Comparison of ENCODE assay signal across 18 cellular contexts in genomic region chr16:897701-898100, GRCh38.
DNase-seq lines count a peak whose midpoint lies in the region; ATAC-seq and TF ChIP-seq lines count a peak whose summit lies in the region.
"Had no signal": no experiment of that assay in that cellular context is flagged by ENCODE, and none has a peak within 500 bp of the region (broad histone marks: within the 10 kb centered on the region; RNA-seq: fewer than 3 reads in every experiment).

No MANE protein-coding gene starts in this region.

- H3K4me2 ChIP-seq in BLaER1 = peak overlapping the region; percentile 96
- H3K4me2 ChIP-seq: GM23338 had no signal

- ATAC-seq in psoas muscle = no peak
- no peak for ATAC-seq in GM21447 (IDR thresholded peaks at IDR 0.05; ENCODE audit: unreplicated experiment)
- ATAC-seq: HCT116, HepG2 had no signal

- H3K9ac ChIP-seq in BLaER1 = peak overlapping the region; percentile 61; the same call in 1 of the 2 replicates

- peak overlapping the region; percentile 20; the same call in 1 of the 2 replicates for H3K4me3 ChIP-seq in BLaER1
- no peak overlapping the region for H3K4me3 ChIP-seq in dorsolateral prefrontal cortex
- no peak overlapping the region for H3K4me3 ChIP-seq in psoas muscle
- H3K4me3 ChIP-seq: GM23338 had no signal

- no peak for DNase-seq in dorsolateral prefrontal cortex
- DNase-seq in psoas muscle = peak; percentile 2 to 9
- no peak for DNase-seq in DMS114 treated with DMSO at 0.1 percent for 48 hours (lab: John Stamatoyannopoulos, UW; ENCODE audit: unreplicated experiment)
- DNase-seq in midbrain (lab: John Stamatoyannopoulos, UW) = no peak
- DNase-seq in amygdala (lab: John Stamatoyannopoulos, UW) = no peak
- DNase-seq: 8988T; CD4-positive, CD25-positive, alpha-beta regulatory T cell; COR-L47; DMS 273 treated with DMSO at 0.1 percent for 48 hours; DMS79; GDM1; HFFc6 had no signal

- H3K4me1 ChIP-seq in BLaER1 (peaks cover 43% of the 10 kb centered on the region), psoas muscle (no peaks in the 10 kb centered on the region)

- no peak for TF ChIP-seq CTCF in dorsolateral prefrontal cortex (IDR thresholded peaks at IDR 0.05 in 54 of 56, conservative IDR thresholded peaks at IDR 0.05 in 2 of 56; ENCODE audit: low read depth in 1 of 56, partially characterized antibody in 56 of 56)
- TF ChIP-seq CTCF in psoas muscle (IDR thresholded peaks at IDR 0.05) = no peak

- H3K36me3 ChIP-seq in BLaER1 (peaks cover 5% of the 10 kb centered on the region; the same call in 1 of the 2 replicates), psoas muscle (ENCODE audit: insufficient read depth in 1 of 2, low read depth in 1 of 2) (no peaks in the 10 kb centered on the region)

- 52 to 75% (median 53%) methylated on average over 14 of the region's 14 CpGs for WGBS in psoas muscle, 3 donors

- peaks cover 10% of the 10 kb centered on the region for H4K20me1 ChIP-seq in BLaER1

- intact Hi-C loops in dorsolateral prefrontal cortex (cut with DNase I) (no loop called here), psoas muscle (cut with DNase I) (no loop called here)

- H3K27me3 ChIP-seq in BLaER1 (no peaks in the 10 kb centered on the region), dorsolateral prefrontal cortex (no peaks in the 10 kb centered on the region), psoas muscle (ENCODE audit: insufficient read depth in 3 of 3, low read length in 2 of 3) (no peaks in the 10 kb centered on the region)

- H3K27ac ChIP-seq in BLaER1 = peak overlapping the region; percentile 75
- H3K27ac ChIP-seq in angular gyrus (ENCODE audit: low read depth, low read length) = peak overlapping the region; percentile 99
- H3K27ac ChIP-seq in dorsolateral prefrontal cortex = peak overlapping the region in 57 of 59 donors; percentile 53 to 98 (median 90)
- H3K27ac ChIP-seq in psoas muscle = no peak overlapping the region

- H3K9me3 ChIP-seq in BLaER1 = no peaks in the 10 kb centered on the region
- no peaks in the 10 kb centered on the region for H3K9me3 ChIP-seq in psoas muscle

Comparison
In these comparisons a context has a peak if more than half of its experiments do, and no peak if none do; other contexts are left out.
1. DNase-seq: peak in psoas muscle (2 of 2); none in dorsolateral prefrontal cortex (0 of 10), DMS114 treated with DMSO at 0.1 percent for 48 hours (single experiment), midbrain (single experiment) and amygdala (0 of 56).